In the genomic region with DNA sequence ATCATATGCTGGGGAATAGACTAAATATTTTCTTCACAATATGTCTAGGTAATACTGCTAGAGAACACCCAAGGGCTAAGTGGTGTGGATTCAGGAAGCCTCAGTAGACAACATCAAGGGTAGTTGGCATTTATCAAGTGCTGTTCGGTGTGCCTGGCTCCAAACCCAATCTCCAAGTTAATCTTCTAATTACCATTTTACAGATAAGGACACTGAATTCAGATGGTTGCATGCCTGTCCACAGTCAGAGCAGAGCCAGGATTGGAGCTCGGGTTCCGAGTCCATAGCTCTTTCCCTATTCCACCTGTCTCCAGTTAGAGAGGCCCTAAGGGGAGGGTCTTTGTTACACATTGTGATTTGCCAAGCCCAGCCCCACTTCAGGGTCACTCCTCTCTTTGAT, we compare ENCODE assay signal across 36 cellular contexts. TPM values are rescaled to one million over a fixed set of nuclear protein-coding genes. Genes with fewer than 3 reads are reported as not detected.
"Had no signal": no experiment of that assay in that cellular context is flagged by ENCODE, and none has a peak within 500 bp of the region (broad histone marks: within the 10 kb centered on the region; RNA-seq: fewer than 3 reads in every experiment).

No MANE protein-coding gene starts in this region.

- H3K4me1 ChIP-seq: adrenal gland, body of pancreas, breast epithelium had no signal

- H3K9me3 ChIP-seq: adrenal gland, body of pancreas had no signal

- H3K4me3 ChIP-seq: adrenal gland, body of pancreas, breast epithelium had no signal

- H3K27me3 ChIP-seq: adrenal gland, body of pancreas, breast epithelium had no signal

- H3K27ac ChIP-seq: adrenal gland, body of pancreas, brain microvascular endothelial cell, breast epithelium, VCaP had no signal

- H3K9me3 Mint-ChIP-seq: activated B cell treated with CpG ODN at 0.5 μM for 24 hours; activated CD4-positive, alpha-beta memory T cell treated with anti-CD3 and anti-CD28 coated beads for 36 hours; activated CD4-positive, alpha-beta T cell treated with anti-CD3 and anti-CD28 coated beads, Interleukin-2, amount 10 ng/mL, durations not matched to agents 24 days and 14 days; activated CD8-positive, alpha-beta T cell treated with anti-CD3 and anti-CD28 coated beads for 36 hours; activated naive CD4-positive, alpha-beta T cell treated with anti-CD3 and anti-CD28 coated beads for 36 hours; activated naive CD4-positive, alpha-beta T cell treated with anti-CD3 and anti-CD28 coated beads, Interleukin-2, amount 50 U/mL, for 72 hours; activated naive CD8-positive, alpha-beta T cell treated with anti-CD3 and anti-CD28 coated beads for 36 hours; activated T-cell treated with anti-CD3 and anti-CD28 coated beads, Interleukin-2, amount 50 U/mL, for 4 hours; activated T-cell treated with anti-CD3 and anti-CD28 coated beads, Interleukin-2, amount 50 U/mL, for 72 hours; activated T-helper 1 cell treated with anti-CD3 and anti-CD28 coated beads, Interleukin-12 subunit alpha, Interleukin-12 subunit beta, Interleukin-2, Interleukin-4 antibody, amounts not matched to agents 30 ng/mL and 10 ng/mL and 1 ng/mL, durations not matched to agents 14 hours and 24 hours and 36 hours; activated T-helper 17 cell treated with anti-CD3 and anti-CD28 coated beads, Interleukin-2, amount 50 U/mL, for 72 hours; T-helper 1 cell treated with Interleukin-12 subunit alpha and Interleukin-12 subunit beta and Interleukin-4 antibody, amounts not matched to agents 30 μg/mL and 1 μg/mL, for 36 hours; T-helper 2 cell treated with Interferon-gamma antibody and Interleukin-4, amounts not matched to agents 5 μg/mL and 100 μg/mL, for 36 hours had no signal

- H3K4me1 Mint-ChIP-seq: activated T-helper 17 cell treated with anti-CD3 and anti-CD28 coated beads, Interleukin-2, amount 50 U/mL, for 72 hours had no signal

- DNase-seq: activated B cell treated with CpG ODN at 0.5 μM for 24 hours; activated CD4-positive, alpha-beta memory T cell treated with anti-CD3 and anti-CD28 coated beads for 36 hours; activated CD4-positive, alpha-beta T cell treated with anti-CD3 and anti-CD28 coated beads for 4 hours; activated CD4-positive, alpha-beta T cell treated with anti-CD3 and anti-CD28 coated beads, Interleukin-2, amount 10 ng/mL, durations not matched to agents 24 days and 14 days; activated CD4-positive, alpha-beta T cell treated with anti-CD3 and anti-CD28 coated beads, Interleukin-2, amount 50 U/mL, for 1 hour; activated CD4-positive, alpha-beta T cell treated with anti-CD3 and anti-CD28 coated beads, Interleukin-2, amount 50 U/mL, for 4 hours; activated CD4-positive, CD25-positive, alpha-beta regulatory T cell treated with anti-CD3 and anti-CD28 coated beads, Interleukin-2, amount 50 U/mL, for 72 hours; activated CD8-positive, alpha-beta memory T cell treated with anti-CD3 and anti-CD28 coated beads, Interleukin-2, amount 50 U/mL, for 4 hours; activated CD8-positive, alpha-beta T cell treated with anti-CD3 and anti-CD28 coated beads for 36 hours; activated effector memory CD4-positive, alpha-beta T cell treated with anti-CD3 and anti-CD28 coated beads, Interleukin-2, amount 50 U/mL, for 16 hours; activated gamma-delta T cell treated with Interleukin-2 at 50 U/mL for 16 hours; activated naive CD4-positive, alpha-beta T cell; activated naive CD4-positive, alpha-beta T cell treated with anti-CD3 and anti-CD28 coated beads for 36 hours; activated naive CD4-positive, alpha-beta T cell treated with anti-CD3 and anti-CD28 coated beads, Interleukin-2, amount 50 U/mL, for 16 hours; activated naive CD8-positive, alpha-beta T cell treated with anti-CD3 and anti-CD28 coated beads for 36 hours; activated T-cell treated with anti-CD3 and anti-CD28 coated beads for 4 hours; activated T-cell treated with anti-CD3 and anti-CD28 coated beads, Interleukin-2, amount 50 U/mL, for 1 hour; activated T-cell treated with anti-CD3 and anti-CD28 coated beads, Interleukin-2, amount 50 U/mL, for 4 hours; activated T-cell treated with anti-CD3 and anti-CD28 coated beads, Interleukin-2, amount 50 U/mL, for 72 hours; adrenal gland; amniotic stem cell; body of pancreas; central memory CD4-positive, alpha-beta T cell; T-helper 1 cell; T-helper 2 cell; T-helper 9 cell had no signal

- H3K27me3 Mint-ChIP-seq: activated CD4-positive, alpha-beta memory T cell treated with anti-CD3 and anti-CD28 coated beads for 36 hours; activated T-helper 17 cell treated with anti-CD3 and anti-CD28 coated beads, Interleukin-2, amount 50 U/mL, for 72 hours had no signal

- FAIRE-seq: astrocyte, TTC549 had no signal

- H3K36me3 ChIP-seq: adrenal gland, brain microvascular endothelial cell, breast epithelium had no signal

- H3K27ac Mint-ChIP-seq: activated B cell treated with CpG ODN at 0.5 μM for 24 hours; activated CD4-positive, alpha-beta memory T cell treated with anti-CD3 and anti-CD28 coated beads for 36 hours; activated CD4-positive, alpha-beta T cell treated with anti-CD3 and anti-CD28 coated beads, Interleukin-2, amount 10 ng/mL, durations not matched to agents 24 days and 14 days; activated CD8-positive, alpha-beta T cell treated with anti-CD3 and anti-CD28 coated beads for 36 hours; activated naive CD4-positive, alpha-beta T cell treated with anti-CD3 and anti-CD28 coated beads for 36 hours; activated naive CD4-positive, alpha-beta T cell treated with anti-CD3 and anti-CD28 coated beads, Interleukin-2, amount 50 U/mL, for 72 hours; activated T-cell treated with anti-CD3 and anti-CD28 coated beads, Interleukin-2, amount 50 U/mL, for 72 hours; activated T-helper 1 cell treated with anti-CD3 and anti-CD28 coated beads, Interleukin-12 subunit alpha, Interleukin-12 subunit beta, Interleukin-2, Interleukin-4 antibody, amounts not matched to agents 30 ng/mL and 10 ng/mL and 1 ng/mL, durations not matched to agents 14 hours and 24 hours and 36 hours; activated T-helper 17 cell treated with anti-CD3 and anti-CD28 coated beads, Interleukin-2, amount 50 U/mL, for 72 hours; T-helper 1 cell treated with Interleukin-12 subunit alpha and Interleukin-12 subunit beta and Interleukin-4 antibody, amounts not matched to agents 30 μg/mL and 1 μg/mL, for 36 hours; T-helper 2 cell treated with Interferon-gamma antibody and Interleukin-4, amounts not matched to agents 5 μg/mL and 100 μg/mL, for 36 hours had no signal

- H3K4me3 Mint-ChIP-seq: activated B cell treated with CpG ODN at 0.5 μM for 24 hours; activated CD4-positive, alpha-beta memory T cell treated with anti-CD3 and anti-CD28 coated beads for 36 hours; activated CD4-positive, alpha-beta T cell treated with anti-CD3 and anti-CD28 coated beads, Interleukin-2, amount 10 ng/mL, durations not matched to agents 24 days and 14 days; activated CD8-positive, alpha-beta T cell treated with anti-CD3 and anti-CD28 coated beads for 36 hours; activated naive CD4-positive, alpha-beta T cell treated with anti-CD3 and anti-CD28 coated beads for 36 hours; activated naive CD8-positive, alpha-beta T cell treated with anti-CD3 and anti-CD28 coated beads for 36 hours; activated T-cell treated with anti-CD3 and anti-CD28 coated beads, Interleukin-2, amount 50 U/mL, for 4 hours; activated T-cell treated with anti-CD3 and anti-CD28 coated beads, Interleukin-2, amount 50 U/mL, for 72 hours; activated T-helper 1 cell treated with anti-CD3 and anti-CD28 coated beads, Interleukin-12 subunit alpha, Interleukin-12 subunit beta, Interleukin-2, Interleukin-4 antibody, amounts not matched to agents 30 ng/mL and 10 ng/mL and 1 ng/mL, durations not matched to agents 14 hours and 24 hours and 36 hours; activated T-helper 17 cell treated with anti-CD3 and anti-CD28 coated beads, Interleukin-2, amount 50 U/mL, for 72 hours; T-helper 1 cell treated with Interleukin-12 subunit alpha and Interleukin-12 subunit beta and Interleukin-4 antibody, amounts not matched to agents 30 μg/mL and 1 μg/mL, for 36 hours; T-helper 2 cell treated with Interferon-gamma antibody and Interleukin-4, amounts not matched to agents 5 μg/mL and 100 μg/mL, for 36 hours had no signal

- ATAC-seq: activated CD8-positive, alpha-beta T cell treated with anti-CD3 and anti-CD28 coated beads for 36 hours; activated naive CD4-positive, alpha-beta T cell treated with anti-CD3 and anti-CD28 coated beads, Interleukin-2, amount 50 U/mL, for 72 hours; activated T-cell treated with anti-CD3 and anti-CD28 coated beads, Interleukin-2, amount 50 U/mL, for 4 hours; activated T-cell treated with anti-CD3 and anti-CD28 coated beads, Interleukin-2, amount 50 U/mL, for 72 hours; activated T-helper 17 cell treated with anti-CD3 and anti-CD28 coated beads, Interleukin-2, amount 50 U/mL, for 72 hours; body of pancreas had no signal

RNA-seq across cellular contexts. Expression of a gene that starts 58.2 kb away (rescaled TPM):
- total RNA-seq: activated B cell treated with CpG ODN at 0.5 μM for 24 hours, body of pancreas had no signal
